In genomic region chr17:1577186-1577585, GRCh38 we compare ENCODE assay signal across 8 cellular contexts. TPM values are rescaled to one million over a fixed set of nuclear protein-coding genes. Genes with fewer than 3 reads are reported as not detected.
DNase-seq lines count a peak whose midpoint lies in the region; ATAC-seq and TF ChIP-seq lines count a peak whose summit lies in the region.

No MANE protein-coding gene starts in this region.

- no peaks in the 10 kb centered on the region for H4K20me1 ChIP-seq in BLaER1 treated with 17β-estradiol and CSF1 and Interleukin-3, amounts not matched to agents 10 nM and 100 nM

- peaks cover 83 to 100% (median 96%) of the 10 kb centered on the region in 10 experiments for H3K4me1 ChIP-seq in BLaER1 treated with 17β-estradiol and CSF1 and Interleukin-3, amounts not matched to agents 10 nM and 100 nM
- peaks cover 0 to 66% (median 29%) of the 10 kb centered on the region in 4 donors for H3K4me1 ChIP-seq in tibial nerve

- no peak for ATAC-seq in HG02678 (IDR thresholded peaks at IDR 0.05; ENCODE audit: unreplicated experiment)

- WGBS in tibial nerve, 2 donors, result 0% methylated on average over 6 to 11 of the region's 12 CpGs

- peak overlapping the region; percentile 73 to 87 (median 82) for H3K9ac ChIP-seq in BLaER1 treated with 17β-estradiol and CSF1 and Interleukin-3, amounts not matched to agents 10 nM and 100 nM

- H3K27ac ChIP-seq in BLaER1 treated with 17β-estradiol and CSF1 and Interleukin-3, amounts not matched to agents 10 nM and 100 nM, result peak overlapping the region; percentile 78 to 99 (median 95)
- H3K27ac ChIP-seq in coronary artery, result peak overlapping the region; percentile 89 to 93
- peak overlapping the region; percentile 76 to 94 (median 86) for H3K27ac ChIP-seq in tibial nerve

- peak overlapping the region in 4 of 10 experiments; percentile 28 to 69 (median 58); a peak in 7 of 20 replicates for H3K4me3 ChIP-seq in BLaER1 treated with 17β-estradiol and CSF1 and Interleukin-3, amounts not matched to agents 10 nM and 100 nM
- H3K4me3 ChIP-seq in NB4 (ENCODE audit: low read depth, low read length) (no peak overlapping the region), coronary artery (no peak overlapping the region), tibial nerve (no peak overlapping the region)

- peak overlapping the region; percentile 87 to 100 (median 95) for H3K4me2 ChIP-seq in BLaER1 treated with 17β-estradiol and CSF1 and Interleukin-3, amounts not matched to agents 10 nM and 100 nM

- H3K9me3 Mint-ChIP-seq in activated T-helper 2 cell treated with anti-CD3 and anti-CD28 coated beads, Interferon-gamma antibody, Interleukin-2, Interleukin-4, amounts not matched to agents 10 μg/mL and 5 μg/mL and 100 μg/mL, durations not matched to agents 14 hours and 24 hours and 36 hours, result no peaks in the 10 kb centered on the region

- no peak overlapping the region for H3K4me3 Mint-ChIP-seq in activated T-helper 2 cell treated with anti-CD3 and anti-CD28 coated beads, Interferon-gamma antibody, Interleukin-2, Interleukin-4, amounts not matched to agents 10 μg/mL and 5 μg/mL and 100 μg/mL, durations not matched to agents 14 hours and 24 hours and 36 hours (ENCODE audit: low read depth)

- H3K27me3 Mint-ChIP-seq in activated T-helper 2 cell treated with anti-CD3 and anti-CD28 coated beads, Interferon-gamma antibody, Interleukin-2, Interleukin-4, amounts not matched to agents 10 μg/mL and 5 μg/mL and 100 μg/mL, durations not matched to agents 14 hours and 24 hours and 36 hours (ENCODE audit: low read depth), result no peaks in the 10 kb centered on the region

- DNase-seq in NB4 (ENCODE audit: low read depth), result peak; percentile 91
- peak; percentile 97 for DNase-seq in coronary artery (ENCODE audit: low spot score)
- DNase-seq in lung microvascular endothelial cell (ENCODE audit: low read depth in 2 of 2), result peak; percentile 84 to 86
- DNase-seq in tibial nerve (ENCODE audit: low spot score in 2 of 2), result peak; percentile 81 to 87
- DNase-seq in activated T-helper 2 cell treated with anti-CD3 and anti-CD28 coated beads, Interferon-gamma antibody, Interleukin-2, Interleukin-4, amounts not matched to agents 10 μg/mL and 5 μg/mL and 100 μg/mL, durations not matched to agents 14 hours and 24 hours and 36 hours (ENCODE audit: low spot score), result no peak
- no peak for DNase-seq in NCI-H526 treated with DMSO at 0.1 percent for 48 hours (lab: John Stamatoyannopoulos, UW)

- TF ChIP-seq CTCF in NB4 (IDR thresholded peaks at IDR 0.05; ENCODE audit: low read depth, low read length) (no peak), coronary artery (IDR thresholded peaks at IDR 0.05) (no peak), tibial nerve (IDR thresholded peaks at IDR 0.05) (peak in 1 of 5 experiments; percentile 40)

- TF ChIP-seq POLR2A in NB4 (IDR thresholded peaks at IDR 0.05; ENCODE audit: extremely low read depth, insufficient read length) (no peak), tibial nerve (IDR thresholded peaks at IDR 0.05) (no peak)

- peak; percentile 72 to 96 for TF ChIP-seq EP300 in tibial nerve (IDR thresholded peaks at IDR 0.05)

- H3K36me3 Mint-ChIP-seq in activated T-helper 2 cell treated with anti-CD3 and anti-CD28 coated beads, Interferon-gamma antibody, Interleukin-2, Interleukin-4, amounts not matched to agents 10 μg/mL and 5 μg/mL and 100 μg/mL, durations not matched to agents 14 hours and 24 hours and 36 hours (ENCODE audit: low read depth), result no peaks in the 10 kb centered on the region

- no peaks in the 10 kb centered on the region for H3K27me3 ChIP-seq in BLaER1 treated with 17β-estradiol and CSF1 and Interleukin-3, amounts not matched to agents 10 nM and 100 nM
- H3K27me3 ChIP-seq in tibial nerve, result no peaks in the 10 kb centered on the region

- intact Hi-C loops in activated T-helper 2 cell treated with anti-CD3 and anti-CD28 coated beads, Interferon-gamma antibody, Interleukin-2, Interleukin-4, amounts not matched to agents 10 μg/mL and 5 μg/mL and 100 μg/mL, durations not matched to agents 14 hours and 24 hours and 36 hours (cut with micrococcal nuclease), result no loop called here

- H3K9me3 ChIP-seq in BLaER1 treated with 17β-estradiol and CSF1 and Interleukin-3, amounts not matched to agents 10 nM and 100 nM (replicated peaks in 1 of 11), result no peaks in the 10 kb centered on the region
- no peaks in the 10 kb centered on the region for H3K9me3 ChIP-seq in tibial nerve

- peaks cover 0 to 67% (median 35%) of the 10 kb centered on the region in 11 experiments; a peak in 11 of 22 replicates for H3K36me3 ChIP-seq in BLaER1 treated with 17β-estradiol and CSF1 and Interleukin-3, amounts not matched to agents 10 nM and 100 nM
- H3K36me3 ChIP-seq in tibial nerve, result peaks cover 0 to 11% (median 0%) of the 10 kb centered on the region in 3 donors

- H3K4me1 Mint-ChIP-seq in activated T-helper 2 cell treated with anti-CD3 and anti-CD28 coated beads, Interferon-gamma antibody, Interleukin-2, Interleukin-4, amounts not matched to agents 10 μg/mL and 5 μg/mL and 100 μg/mL, durations not matched to agents 14 hours and 24 hours and 36 hours (ENCODE audit: low read depth), result no peaks in the 10 kb centered on the region

- H3K27ac Mint-ChIP-seq in activated T-helper 2 cell treated with anti-CD3 and anti-CD28 coated beads, Interferon-gamma antibody, Interleukin-2, Interleukin-4, amounts not matched to agents 10 μg/mL and 5 μg/mL and 100 μg/mL, durations not matched to agents 14 hours and 24 hours and 36 hours, result no peak overlapping the region

RNA-seq across cellular contexts. Expression of gene PITPNA, which starts 14.6 kb away (rescaled TPM):
- total RNA-seq in lung microvascular endothelial cell, result 14.6 and 17.1 TPM in 2 replicates
- total RNA-seq in tibial nerve, result 10 to 100 TPM; 31.0 to 41.5 (median 39.3) TPM
- total RNA-seq in activated T-helper 2 cell treated with anti-CD3 and anti-CD28 coated beads, Interferon-gamma antibody, Interleukin-2, Interleukin-4, amounts not matched to agents 10 μg/mL and 5 μg/mL and 100 μg/mL, durations not matched to agents 14 hours and 24 hours and 36 hours, result 70.8 and 71.6 TPM in 2 replicates

RNA-seq across cellular contexts. Expression of gene SLC43A2, which starts 51.4 kb away (rescaled TPM):
- total RNA-seq in lung microvascular endothelial cell (10.9 and 28.2 TPM in 2 replicates), tibial nerve (10 to 100 TPM; 10.3 to 26.1 (median 14.1) TPM)
- 2.3 and 2.4 TPM in 2 replicates for total RNA-seq in activated T-helper 2 cell treated with anti-CD3 and anti-CD28 coated beads, Interferon-gamma antibody, Interleukin-2, Interleukin-4, amounts not matched to agents 10 μg/mL and 5 μg/mL and 100 μg/mL, durations not matched to agents 14 hours and 24 hours and 36 hours

Comparison
In these comparisons a context has a peak if more than half of its experiments do, and no peak if none do; other contexts are left out.
1. DNase-seq: peak in NB4 (single experiment), coronary artery (single experiment), lung microvascular endothelial cell (2 of 2) and tibial nerve (2 of 2); none in activated T-helper 2 cell treated with anti-CD3 and anti-CD28 coated beads, Interferon-gamma antibody, Interleukin-2, Interleukin-4, amounts not matched to agents 10 μg/mL and 5 μg/mL and 100 μg/mL, durations not matched to agents 14 hours and 24 hours and 36 hours (single experiment) and NCI-H526 treated with DMSO at 0.1 percent for 48 hours (single experiment).
2. Peak in every context shown above with its lines, with median percentiles within 50 percentile points of each other: H3K27ac ChIP-seq.